8 cellular contexts compared by ENCODE assay signal in genomic region chr2:237581751-237582746, GRCh38. TPM values are rescaled to one million over a fixed set of nuclear protein-coding genes. Genes with fewer than 3 reads are reported as not detected.
DNase-seq lines count a peak whose midpoint lies in the region; ATAC-seq and TF ChIP-seq lines count a peak whose summit lies in the region.

No MANE protein-coding gene starts in this region.

- H3K4me1 ChIP-seq in OCI-LY1 (ENCODE audit: insufficient read depth, low read length, severe bottlenecking): peaks cover 3% of the 10 kb centered on the region
- peaks cover 0 to 19% of the 10 kb centered on the region in 2 donors for H3K4me1 ChIP-seq in right atrium auricular region

- H3K36me3 ChIP-seq in OCI-LY1 (ENCODE audit: insufficient read depth, low read length): no peaks in the 10 kb centered on the region
- no peaks in the 10 kb centered on the region for H3K36me3 ChIP-seq in right atrium auricular region

- ATAC-seq in GM21529 (IDR thresholded peaks at IDR 0.05; ENCODE audit: unreplicated experiment) (peak; percentile 69), GM18519 (IDR thresholded peaks at IDR 0.05; ENCODE audit: low FRiP score, unreplicated experiment) (no peak), GM21526 (IDR thresholded peaks at IDR 0.05; ENCODE audit: low FRiP score, unreplicated experiment) (no peak)

- H3K4me3 ChIP-seq in OCI-LY1 (ENCODE audit: low read depth, low read length, poor library complexity, severe bottlenecking) (no peak overlapping the region), right atrium auricular region (peak overlapping the region in 1 of 2 donors; percentile 30), retinal pigment epithelial cell (ENCODE audit: low read length) (peak overlapping the region; percentile 9)

- no peaks in the 10 kb centered on the region for H3F3A ChIP-seq in OCI-LY1 (ENCODE audit: insufficient read depth, low read length)

- no peaks in the 10 kb centered on the region for H3K79me2 ChIP-seq in OCI-LY1 (ENCODE audit: insufficient read depth, low read length)

- peaks cover 12% of the 10 kb centered on the region; the same call in 1 of the 2 replicates for H3K27me3 ChIP-seq in OCI-LY1 (ENCODE audit: insufficient read depth, low read length)
- H3K27me3 ChIP-seq in right atrium auricular region: no peaks in the 10 kb centered on the region

- peak overlapping the region; percentile 29; the same call in 1 of the 2 replicates for H3K4me2 ChIP-seq in OCI-LY1 (ENCODE audit: low read length)

- TF ChIP-seq CTCF in AG09319 (IDR thresholded peaks at IDR 0.05; ENCODE audit: low read depth, low read length) (peak; percentile 65), OCI-LY1 (IDR thresholded peaks at IDR 0.05; ENCODE audit: low read length) (peak; percentile 58; the same call in 1 of the 2 replicates), right atrium auricular region (IDR thresholded peaks at IDR 0.05) (peak; percentile 29 to 69), retinal pigment epithelial cell (conservative IDR thresholded peaks at IDR 0.05; ENCODE audit: low read depth, low read length) (peak; percentile 51)

- H2AFZ ChIP-seq in OCI-LY1 (ENCODE audit: low read length): no peak overlapping the region

- no peaks in the 10 kb centered on the region for H3K9me2 ChIP-seq in OCI-LY1 (ENCODE audit: low read depth, low read length)

- H4K20me1 ChIP-seq in OCI-LY1 (ENCODE audit: insufficient read depth, low read length): no peaks in the 10 kb centered on the region

- H3K9me3 ChIP-seq in OCI-LY1 (ENCODE audit: low read length) (no peaks in the 10 kb centered on the region), right atrium auricular region (no peaks in the 10 kb centered on the region)

- H3K9ac ChIP-seq in OCI-LY1 (ENCODE audit: low read length): no peak overlapping the region

- H3K27ac ChIP-seq in OCI-LY1 (ENCODE audit: low read depth, low read length, poor library complexity, severe bottlenecking) (no peak overlapping the region), right atrium auricular region (peak overlapping the region; percentile 81 to 89)

- DNase-seq in AG09319 (ENCODE audit: extremely low read depth, low read depth): peak; percentile 27
- peak; percentile 32 for DNase-seq in activated naive CD8-positive, alpha-beta T cell treated with anti-CD3 and anti-CD28 coated beads, Interleukin-2, amount 50 U/mL, for 16 hours (ENCODE audit: low read depth, low spot score)
- peak; percentile 88 for DNase-seq in right atrium auricular region (ENCODE audit: low spot score)
- no peak for DNase-seq in retinal pigment epithelial cell (ENCODE audit: low read depth)

RNA-seq across cellular contexts. Expression of gene RAB17, which starts 8.5 kb away (rescaled TPM):
- 1 to 10 TPM; 1.0 to 4.5 TPM for total RNA-seq in right atrium auricular region

RNA-seq across cellular contexts. Expression of gene PRLH, which starts 15.7 kb away (rescaled TPM):
- total RNA-seq in right atrium auricular region: not detected

RNA-seq across cellular contexts. Expression of gene LRRFIP1, which starts 45.3 kb away (rescaled TPM):
- 10 to 100 TPM; 71.2 to 88.5 TPM for total RNA-seq in right atrium auricular region
